2 cellular contexts compared by ENCODE assay signal in the genomic region with DNA sequence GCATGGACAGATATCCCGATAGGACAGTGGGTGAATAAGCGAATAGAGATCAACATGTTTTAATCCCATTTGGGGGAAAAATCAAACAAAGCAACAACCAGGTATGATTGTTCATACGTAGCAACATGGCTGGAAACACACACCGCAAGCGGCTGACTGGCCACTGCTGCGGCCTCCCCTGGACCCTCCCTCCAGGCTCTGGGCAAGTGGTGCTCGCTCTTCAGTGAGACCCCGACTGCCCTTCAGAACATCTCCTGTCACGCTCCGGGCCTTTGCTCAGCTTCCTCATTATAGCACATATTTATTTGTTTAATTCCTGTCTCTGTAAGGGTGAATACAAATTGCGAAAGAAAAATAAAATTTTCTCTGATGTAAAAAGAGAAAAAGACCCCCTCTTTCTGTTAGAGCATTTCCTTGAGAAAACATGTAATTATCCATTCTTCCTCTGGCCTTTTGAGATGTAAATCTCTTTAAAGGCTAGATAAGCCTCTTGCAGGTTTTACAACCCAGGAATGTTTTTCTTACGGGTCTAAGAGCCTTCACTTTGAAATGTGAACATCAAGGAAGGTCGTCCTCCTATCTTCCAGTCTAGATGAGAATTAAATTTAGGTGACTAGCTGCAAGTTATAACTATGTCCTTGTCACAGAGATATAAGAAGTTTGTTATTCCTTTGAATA.
TF ChIP-seq lines count a peak whose summit lies in the region.

No MANE protein-coding gene starts in this region.

TF ChIP-seq in GM23338, 12 proteins besides CTCF, POLR2A, EP300 and RAD21 (continued from another document and continues in another):
- TF ChIP-seq, protein P1, sequence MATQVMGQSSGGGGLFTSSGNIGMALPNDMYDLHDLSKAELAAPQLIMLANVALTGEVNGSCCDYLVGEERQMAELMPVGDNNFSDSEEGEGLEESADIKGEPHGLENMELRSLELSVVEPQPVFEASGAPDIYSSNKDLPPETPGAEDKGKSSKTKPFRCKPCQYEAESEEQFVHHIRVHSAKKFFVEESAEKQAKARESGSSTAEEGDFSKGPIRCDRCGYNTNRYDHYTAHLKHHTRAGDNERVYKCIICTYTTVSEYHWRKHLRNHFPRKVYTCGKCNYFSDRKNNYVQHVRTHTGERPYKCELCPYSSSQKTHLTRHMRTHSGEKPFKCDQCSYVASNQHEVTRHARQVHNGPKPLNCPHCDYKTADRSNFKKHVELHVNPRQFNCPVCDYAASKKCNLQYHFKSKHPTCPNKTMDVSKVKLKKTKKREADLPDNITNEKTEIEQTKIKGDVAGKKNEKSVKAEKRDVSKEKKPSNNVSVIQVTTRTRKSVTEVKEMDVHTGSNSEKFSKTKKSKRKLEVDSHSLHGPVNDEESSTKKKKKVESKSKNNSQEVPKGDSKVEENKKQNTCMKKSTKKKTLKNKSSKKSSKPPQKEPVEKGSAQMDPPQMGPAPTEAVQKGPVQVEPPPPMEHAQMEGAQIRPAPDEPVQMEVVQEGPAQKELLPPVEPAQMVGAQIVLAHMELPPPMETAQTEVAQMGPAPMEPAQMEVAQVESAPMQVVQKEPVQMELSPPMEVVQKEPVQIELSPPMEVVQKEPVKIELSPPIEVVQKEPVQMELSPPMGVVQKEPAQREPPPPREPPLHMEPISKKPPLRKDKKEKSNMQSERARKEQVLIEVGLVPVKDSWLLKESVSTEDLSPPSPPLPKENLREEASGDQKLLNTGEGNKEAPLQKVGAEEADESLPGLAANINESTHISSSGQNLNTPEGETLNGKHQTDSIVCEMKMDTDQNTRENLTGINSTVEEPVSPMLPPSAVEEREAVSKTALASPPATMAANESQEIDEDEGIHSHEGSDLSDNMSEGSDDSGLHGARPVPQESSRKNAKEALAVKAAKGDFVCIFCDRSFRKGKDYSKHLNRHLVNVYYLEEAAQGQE (IDR thresholded peaks at IDR 0.05; ENCODE audit: unreplicated experiment), result no peak
- TF ChIP-seq, protein P2, sequence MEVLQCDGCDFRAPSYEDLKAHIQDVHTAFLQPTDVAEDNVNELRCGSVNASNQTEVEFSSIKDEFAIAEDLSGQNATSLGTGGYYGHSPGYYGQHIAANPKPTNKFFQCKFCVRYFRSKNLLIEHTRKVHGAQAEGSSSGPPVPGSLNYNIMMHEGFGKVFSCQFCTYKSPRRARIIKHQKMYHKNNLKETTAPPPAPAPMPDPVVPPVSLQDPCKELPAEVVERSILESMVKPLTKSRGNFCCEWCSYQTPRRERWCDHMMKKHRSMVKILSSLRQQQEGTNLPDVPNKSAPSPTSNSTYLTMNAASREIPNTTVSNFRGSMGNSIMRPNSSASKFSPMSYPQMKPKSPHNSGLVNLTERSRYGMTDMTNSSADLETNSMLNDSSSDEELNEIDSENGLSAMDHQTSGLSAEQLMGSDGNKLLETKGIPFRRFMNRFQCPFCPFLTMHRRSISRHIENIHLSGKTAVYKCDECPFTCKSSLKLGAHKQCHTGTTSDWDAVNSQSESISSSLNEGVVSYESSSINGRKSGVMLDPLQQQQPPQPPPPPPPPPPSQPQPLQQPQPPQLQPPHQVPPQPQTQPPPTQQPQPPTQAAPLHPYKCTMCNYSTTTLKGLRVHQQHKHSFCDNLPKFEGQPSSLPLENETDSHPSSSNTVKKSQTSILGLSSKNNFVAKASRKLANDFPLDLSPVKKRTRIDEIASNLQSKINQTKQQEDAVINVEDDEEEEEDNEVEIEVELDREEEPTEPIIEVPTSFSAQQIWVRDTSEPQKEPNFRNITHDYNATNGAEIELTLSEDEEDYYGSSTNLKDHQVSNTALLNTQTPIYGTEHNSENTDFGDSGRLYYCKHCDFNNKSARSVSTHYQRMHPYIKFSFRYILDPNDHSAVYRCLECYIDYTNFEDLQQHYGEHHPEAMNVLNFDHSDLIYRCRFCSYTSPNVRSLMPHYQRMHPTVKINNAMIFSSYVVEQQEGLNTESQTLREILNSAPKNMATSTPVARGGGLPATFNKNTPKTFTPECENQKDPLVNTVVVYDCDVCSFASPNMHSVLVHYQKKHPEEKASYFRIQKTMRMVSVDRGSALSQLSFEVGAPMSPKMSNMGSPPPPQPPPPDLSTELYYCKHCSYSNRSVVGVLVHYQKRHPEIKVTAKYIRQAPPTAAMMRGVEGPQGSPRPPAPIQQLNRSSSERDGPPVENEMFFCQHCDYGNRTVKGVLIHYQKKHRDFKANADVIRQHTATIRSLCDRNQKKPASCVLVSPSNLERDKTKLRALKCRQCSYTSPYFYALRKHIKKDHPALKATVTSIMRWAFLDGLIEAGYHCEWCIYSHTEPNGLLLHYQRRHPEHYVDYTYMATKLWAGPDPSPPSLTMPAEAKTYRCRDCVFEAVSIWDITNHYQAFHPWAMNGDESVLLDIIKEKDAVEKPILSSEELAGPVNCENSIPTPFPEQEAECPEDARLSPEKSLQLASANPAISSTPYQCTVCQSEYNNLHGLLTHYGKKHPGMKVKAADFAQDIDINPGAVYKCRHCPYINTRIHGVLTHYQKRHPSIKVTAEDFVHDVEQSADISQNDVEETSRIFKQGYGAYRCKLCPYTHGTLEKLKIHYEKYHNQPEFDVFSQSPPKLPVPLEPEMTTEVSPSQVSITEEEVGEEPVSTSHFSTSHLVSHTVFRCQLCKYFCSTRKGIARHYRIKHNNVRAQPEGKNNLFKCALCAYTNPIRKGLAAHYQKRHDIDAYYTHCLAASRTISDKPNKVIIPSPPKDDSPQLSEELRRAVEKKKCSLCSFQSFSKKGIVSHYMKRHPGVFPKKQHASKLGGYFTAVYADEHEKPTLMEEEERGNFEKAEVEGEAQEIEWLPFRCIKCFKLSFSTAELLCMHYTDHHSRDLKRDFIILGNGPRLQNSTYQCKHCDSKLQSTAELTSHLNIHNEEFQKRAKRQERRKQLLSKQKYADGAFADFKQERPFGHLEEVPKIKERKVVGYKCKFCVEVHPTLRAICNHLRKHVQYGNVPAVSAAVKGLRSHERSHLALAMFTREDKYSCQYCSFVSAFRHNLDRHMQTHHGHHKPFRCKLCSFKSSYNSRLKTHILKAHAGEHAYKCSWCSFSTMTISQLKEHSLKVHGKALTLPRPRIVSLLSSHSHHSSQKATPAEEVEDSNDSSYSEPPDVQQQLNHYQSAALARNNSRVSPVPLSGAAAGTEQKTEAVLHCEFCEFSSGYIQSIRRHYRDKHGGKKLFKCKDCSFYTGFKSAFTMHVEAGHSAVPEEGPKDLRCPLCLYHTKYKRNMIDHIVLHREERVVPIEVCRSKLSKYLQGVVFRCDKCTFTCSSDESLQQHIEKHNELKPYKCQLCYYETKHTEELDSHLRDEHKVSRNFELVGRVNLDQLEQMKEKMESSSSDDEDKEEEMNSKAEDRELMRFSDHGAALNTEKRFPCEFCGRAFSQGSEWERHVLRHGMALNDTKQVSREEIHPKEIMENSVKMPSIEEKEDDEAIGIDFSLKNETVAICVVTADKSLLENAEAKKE (CRISPR knock-in tag; IDR thresholded peaks at IDR 0.05), result no peak
- no peak for TF ChIP-seq CREB1 (CRISPR knock-in tag; IDR thresholded peaks at IDR 0.05; ENCODE audit: low read depth)
- TF ChIP-seq NANOG (IDR thresholded peaks at IDR 0.05; ENCODE audit: borderline replicate concordance), result no peak
- TF ChIP-seq, protein P3, sequence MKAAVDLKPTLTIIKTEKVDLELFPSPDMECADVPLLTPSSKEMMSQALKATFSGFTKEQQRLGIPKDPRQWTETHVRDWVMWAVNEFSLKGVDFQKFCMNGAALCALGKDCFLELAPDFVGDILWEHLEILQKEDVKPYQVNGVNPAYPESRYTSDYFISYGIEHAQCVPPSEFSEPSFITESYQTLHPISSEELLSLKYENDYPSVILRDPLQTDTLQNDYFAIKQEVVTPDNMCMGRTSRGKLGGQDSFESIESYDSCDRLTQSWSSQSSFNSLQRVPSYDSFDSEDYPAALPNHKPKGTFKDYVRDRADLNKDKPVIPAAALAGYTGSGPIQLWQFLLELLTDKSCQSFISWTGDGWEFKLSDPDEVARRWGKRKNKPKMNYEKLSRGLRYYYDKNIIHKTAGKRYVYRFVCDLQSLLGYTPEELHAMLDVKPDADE (IDR thresholded peaks at IDR 0.05), result no peak
- TF ChIP-seq POLR2AphosphoS5 (IDR thresholded peaks at IDR 0.05; ENCODE audit: low read depth), result no peak
- no peak for TF ChIP-seq ZNF331 (CRISPR knock-in tag; IDR thresholded peaks at IDR 0.05; ENCODE audit: low read depth)
- TF ChIP-seq EZH2 (IDR thresholded peaks at IDR 0.05; ENCODE audit: low read depth, unreplicated experiment), result no peak

TF ChIP-seq in WTC11, 78 proteins besides CTCF, POLR2A, EP300 and RAD21 (continued from another document):
- TF ChIP-seq, protein P4, sequence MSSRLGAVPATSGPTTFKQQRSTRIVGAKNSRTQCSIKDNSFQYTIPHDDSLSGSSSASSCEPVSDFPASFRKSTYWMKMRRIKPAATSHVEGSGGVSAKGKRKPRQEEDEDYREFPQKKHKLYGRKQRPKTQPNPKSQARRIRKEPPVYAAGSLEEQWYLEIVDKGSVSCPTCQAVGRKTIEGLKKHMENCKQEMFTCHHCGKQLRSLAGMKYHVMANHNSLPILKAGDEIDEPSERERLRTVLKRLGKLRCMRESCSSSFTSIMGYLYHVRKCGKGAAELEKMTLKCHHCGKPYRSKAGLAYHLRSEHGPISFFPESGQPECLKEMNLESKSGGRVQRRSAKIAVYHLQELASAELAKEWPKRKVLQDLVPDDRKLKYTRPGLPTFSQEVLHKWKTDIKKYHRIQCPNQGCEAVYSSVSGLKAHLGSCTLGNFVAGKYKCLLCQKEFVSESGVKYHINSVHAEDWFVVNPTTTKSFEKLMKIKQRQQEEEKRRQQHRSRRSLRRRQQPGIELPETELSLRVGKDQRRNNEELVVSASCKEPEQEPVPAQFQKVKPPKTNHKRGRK (CRISPR knock-in tag; IDR thresholded peaks at IDR 0.05; ENCODE audit: borderline replicate concordance), result no peak
- no peak for TF ChIP-seq FOXK1 (CRISPR knock-in tag; IDR thresholded peaks at IDR 0.05)
- TF ChIP-seq, protein P5, sequence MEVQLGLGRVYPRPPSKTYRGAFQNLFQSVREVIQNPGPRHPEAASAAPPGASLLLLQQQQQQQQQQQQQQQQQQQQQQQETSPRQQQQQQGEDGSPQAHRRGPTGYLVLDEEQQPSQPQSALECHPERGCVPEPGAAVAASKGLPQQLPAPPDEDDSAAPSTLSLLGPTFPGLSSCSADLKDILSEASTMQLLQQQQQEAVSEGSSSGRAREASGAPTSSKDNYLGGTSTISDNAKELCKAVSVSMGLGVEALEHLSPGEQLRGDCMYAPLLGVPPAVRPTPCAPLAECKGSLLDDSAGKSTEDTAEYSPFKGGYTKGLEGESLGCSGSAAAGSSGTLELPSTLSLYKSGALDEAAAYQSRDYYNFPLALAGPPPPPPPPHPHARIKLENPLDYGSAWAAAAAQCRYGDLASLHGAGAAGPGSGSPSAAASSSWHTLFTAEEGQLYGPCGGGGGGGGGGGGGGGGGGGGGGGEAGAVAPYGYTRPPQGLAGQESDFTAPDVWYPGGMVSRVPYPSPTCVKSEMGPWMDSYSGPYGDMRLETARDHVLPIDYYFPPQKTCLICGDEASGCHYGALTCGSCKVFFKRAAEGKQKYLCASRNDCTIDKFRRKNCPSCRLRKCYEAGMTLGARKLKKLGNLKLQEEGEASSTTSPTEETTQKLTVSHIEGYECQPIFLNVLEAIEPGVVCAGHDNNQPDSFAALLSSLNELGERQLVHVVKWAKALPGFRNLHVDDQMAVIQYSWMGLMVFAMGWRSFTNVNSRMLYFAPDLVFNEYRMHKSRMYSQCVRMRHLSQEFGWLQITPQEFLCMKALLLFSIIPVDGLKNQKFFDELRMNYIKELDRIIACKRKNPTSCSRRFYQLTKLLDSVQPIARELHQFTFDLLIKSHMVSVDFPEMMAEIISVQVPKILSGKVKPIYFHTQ (CRISPR knock-in tag; IDR thresholded peaks at IDR 0.05), result no peak
- no peak for TF ChIP-seq ZNF263 (CRISPR knock-in tag; IDR thresholded peaks at IDR 0.05; ENCODE audit: low read depth)
- TF ChIP-seq, protein P6, sequence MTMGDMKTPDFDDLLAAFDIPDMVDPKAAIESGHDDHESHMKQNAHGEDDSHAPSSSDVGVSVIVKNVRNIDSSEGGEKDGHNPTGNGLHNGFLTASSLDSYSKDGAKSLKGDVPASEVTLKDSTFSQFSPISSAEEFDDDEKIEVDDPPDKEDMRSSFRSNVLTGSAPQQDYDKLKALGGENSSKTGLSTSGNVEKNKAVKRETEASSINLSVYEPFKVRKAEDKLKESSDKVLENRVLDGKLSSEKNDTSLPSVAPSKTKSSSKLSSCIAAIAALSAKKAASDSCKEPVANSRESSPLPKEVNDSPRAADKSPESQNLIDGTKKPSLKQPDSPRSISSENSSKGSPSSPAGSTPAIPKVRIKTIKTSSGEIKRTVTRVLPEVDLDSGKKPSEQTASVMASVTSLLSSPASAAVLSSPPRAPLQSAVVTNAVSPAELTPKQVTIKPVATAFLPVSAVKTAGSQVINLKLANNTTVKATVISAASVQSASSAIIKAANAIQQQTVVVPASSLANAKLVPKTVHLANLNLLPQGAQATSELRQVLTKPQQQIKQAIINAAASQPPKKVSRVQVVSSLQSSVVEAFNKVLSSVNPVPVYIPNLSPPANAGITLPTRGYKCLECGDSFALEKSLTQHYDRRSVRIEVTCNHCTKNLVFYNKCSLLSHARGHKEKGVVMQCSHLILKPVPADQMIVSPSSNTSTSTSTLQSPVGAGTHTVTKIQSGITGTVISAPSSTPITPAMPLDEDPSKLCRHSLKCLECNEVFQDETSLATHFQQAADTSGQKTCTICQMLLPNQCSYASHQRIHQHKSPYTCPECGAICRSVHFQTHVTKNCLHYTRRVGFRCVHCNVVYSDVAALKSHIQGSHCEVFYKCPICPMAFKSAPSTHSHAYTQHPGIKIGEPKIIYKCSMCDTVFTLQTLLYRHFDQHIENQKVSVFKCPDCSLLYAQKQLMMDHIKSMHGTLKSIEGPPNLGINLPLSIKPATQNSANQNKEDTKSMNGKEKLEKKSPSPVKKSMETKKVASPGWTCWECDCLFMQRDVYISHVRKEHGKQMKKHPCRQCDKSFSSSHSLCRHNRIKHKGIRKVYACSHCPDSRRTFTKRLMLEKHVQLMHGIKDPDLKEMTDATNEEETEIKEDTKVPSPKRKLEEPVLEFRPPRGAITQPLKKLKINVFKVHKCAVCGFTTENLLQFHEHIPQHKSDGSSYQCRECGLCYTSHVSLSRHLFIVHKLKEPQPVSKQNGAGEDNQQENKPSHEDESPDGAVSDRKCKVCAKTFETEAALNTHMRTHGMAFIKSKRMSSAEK (CRISPR knock-in tag; IDR thresholded peaks at IDR 0.05; ENCODE audit: borderline replicate concordance), result no peak
- TF ChIP-seq, protein P7, sequence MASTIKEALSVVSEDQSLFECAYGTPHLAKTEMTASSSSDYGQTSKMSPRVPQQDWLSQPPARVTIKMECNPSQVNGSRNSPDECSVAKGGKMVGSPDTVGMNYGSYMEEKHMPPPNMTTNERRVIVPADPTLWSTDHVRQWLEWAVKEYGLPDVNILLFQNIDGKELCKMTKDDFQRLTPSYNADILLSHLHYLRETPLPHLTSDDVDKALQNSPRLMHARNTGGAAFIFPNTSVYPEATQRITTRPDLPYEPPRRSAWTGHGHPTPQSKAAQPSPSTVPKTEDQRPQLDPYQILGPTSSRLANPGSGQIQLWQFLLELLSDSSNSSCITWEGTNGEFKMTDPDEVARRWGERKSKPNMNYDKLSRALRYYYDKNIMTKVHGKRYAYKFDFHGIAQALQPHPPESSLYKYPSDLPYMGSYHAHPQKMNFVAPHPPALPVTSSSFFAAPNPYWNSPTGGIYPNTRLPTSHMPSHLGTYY (CRISPR knock-in tag; IDR thresholded peaks at IDR 0.05), result no peak
- TF ChIP-seq GTF2I (CRISPR knock-in tag; conservative IDR thresholded peaks at IDR 0.05), result no peak
TF ChIP-seq in WTC11: peak in this region for 0.
